ENCODE assay signal across 17 cellular contexts in the genomic region with DNA sequence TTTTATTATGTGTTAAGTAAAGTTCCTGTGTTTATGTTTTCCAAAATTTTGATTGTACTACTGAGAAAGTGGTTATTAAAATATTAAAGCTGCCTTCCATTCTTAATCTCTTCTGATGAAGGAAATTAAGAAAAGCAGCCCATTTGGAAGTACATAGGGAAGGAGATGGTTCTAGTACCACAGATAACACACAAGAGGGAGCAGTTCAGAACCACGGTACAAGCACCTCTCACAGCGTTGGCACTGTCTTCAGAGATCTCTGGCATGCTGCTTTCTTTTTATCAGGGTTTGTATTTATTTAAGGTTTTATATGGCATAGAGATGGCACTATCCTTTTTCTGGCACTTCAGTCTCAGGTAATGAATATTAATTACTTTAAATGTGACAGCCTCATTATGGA.
A peak's percentile ranks its signal among the peaks of the same experiment; 100 is the strongest.
DNase-seq lines count a peak whose midpoint lies in the region; FAIRE-seq and TF ChIP-seq lines count a peak whose summit lies in the region.
"Had no signal": no experiment of that assay in that cellular context is flagged by ENCODE, and none has a peak within 500 bp of the region (broad histone marks: within the 10 kb centered on the region; RNA-seq: fewer than 3 reads in every experiment).

No MANE protein-coding gene starts in this region.

- H3K4me1 Mint-ChIP-seq in activated naive CD4-positive, alpha-beta T cell treated with anti-CD3 and anti-CD28 coated beads, Interleukin-2, amount 10 ng/mL, durations not matched to agents 7 days and 5 days = peaks cover 14% of the 10 kb centered on the region

- no peaks in the 10 kb centered on the region for H3K9me3 ChIP-seq in prostate gland
- no peaks in the 10 kb centered on the region for H3K9me3 ChIP-seq in kidney (ENCODE audit: control insufficient read depth in 1 of 2, low read length in 2 of 2)
- H3K9me3 ChIP-seq: body of pancreas, thyroid gland had no signal

- no peak overlapping the region for H3K4me3 Mint-ChIP-seq in activated naive CD4-positive, alpha-beta T cell treated with anti-CD3 and anti-CD28 coated beads, Interleukin-2, amount 10 ng/mL, durations not matched to agents 7 days and 5 days
- H3K4me3 Mint-ChIP-seq: memory B cell had no signal

- H3K9me3 Mint-ChIP-seq in activated naive CD4-positive, alpha-beta T cell treated with anti-CD3 and anti-CD28 coated beads, Interleukin-2, amount 10 ng/mL, durations not matched to agents 7 days and 5 days = no peaks in the 10 kb centered on the region
- H3K9me3 Mint-ChIP-seq: memory B cell had no signal

- no peak for DNase-seq in activated naive CD4-positive, alpha-beta T cell treated with anti-CD3 and anti-CD28 coated beads, Interleukin-2, amount 10 ng/mL, durations not matched to agents 7 days and 5 days
- DNase-seq in activated naive CD4-positive, alpha-beta T cell treated with Interleukin-2 at 50 U/mL for 16 hours = no peak
- DNase-seq in NCI-H69 (lab: John Stamatoyannopoulos, UW) (peak; percentile 36), choroid plexus epithelial cell (ENCODE audit: low read depth) (peak; percentile 19), prostate gland (ENCODE audit: low spot score) (peak; percentile 6), NOMO-1 (lab: John Stamatoyannopoulos, UW; ENCODE audit: unreplicated experiment in 2 of 2) (no peak), kidney (no peak), hippocampal formation (lab: John Stamatoyannopoulos, UW) (no peak)
- DNase-seq: activated CD4-positive, CD25-positive, alpha-beta regulatory T cell; body of pancreas; effector CD4-positive, alpha-beta T cell; H7; NCI-H226; stimulated activated CD4-positive, alpha-beta T cell treated with anti-CD3 and anti-CD28 coated beads, Interleukin-4, amount 100 ng/mL, for 24 hours; thyroid gland had no signal

- H3K27ac ChIP-seq in prostate gland = no peak overlapping the region
- no peak overlapping the region for H3K27ac ChIP-seq in kidney (ENCODE audit: low read depth in 2 of 2, low read length in 2 of 2)
- H3K27ac ChIP-seq: body of pancreas, thyroid gland had no signal

- TF ChIP-seq CTCF in choroid plexus epithelial cell (conservative IDR thresholded peaks at IDR 0.05; ENCODE audit: low read depth, low read length) (peak; percentile 31), prostate gland (IDR thresholded peaks at IDR 0.05) (no peak), kidney (IDR thresholded peaks at IDR 0.05; ENCODE audit: borderline replicate concordance, extremely low read depth, insufficient read depth) (no peak)

- intact Hi-C loops in prostate gland (cut with DNase I) (no loop called here), kidney (cut with DNase I) (no loop called here)

- no peak for FAIRE-seq in kidney (lab: Jason Lieb, UNC)
- FAIRE-seq: D721Med had no signal

- peak overlapping the region; percentile 9 for H3K27ac Mint-ChIP-seq in activated naive CD4-positive, alpha-beta T cell treated with anti-CD3 and anti-CD28 coated beads, Interleukin-2, amount 10 ng/mL, durations not matched to agents 7 days and 5 days
- H3K27ac Mint-ChIP-seq: memory B cell had no signal

- H3K36me3 Mint-ChIP-seq in activated naive CD4-positive, alpha-beta T cell treated with anti-CD3 and anti-CD28 coated beads, Interleukin-2, amount 10 ng/mL, durations not matched to agents 7 days and 5 days = peaks cover 23% of the 10 kb centered on the region

- CTCF ChIA-PET in activated naive CD4-positive, alpha-beta T cell treated with anti-CD3 and anti-CD28 coated beads, Interleukin-2, amount 10 ng/mL, durations not matched to agents 7 days and 5 days (lab: Charles Lee) = no interaction called here

- no peaks in the 10 kb centered on the region for H3K36me3 ChIP-seq in prostate gland
- H3K36me3 ChIP-seq in kidney (ENCODE audit: control insufficient read depth in 1 of 2, insufficient read depth in 2 of 2, low read length in 2 of 2) = no peaks in the 10 kb centered on the region
- H3K36me3 ChIP-seq: thyroid gland had no signal

- H3K27me3 Mint-ChIP-seq in activated naive CD4-positive, alpha-beta T cell treated with anti-CD3 and anti-CD28 coated beads, Interleukin-2, amount 10 ng/mL, durations not matched to agents 7 days and 5 days = no peaks in the 10 kb centered on the region
- H3K27me3 Mint-ChIP-seq: memory B cell had no signal

- no peak overlapping the region for H3K9ac ChIP-seq in kidney (ENCODE audit: low read length in 2 of 2)

- no peak for TF ChIP-seq POLR2A in prostate gland (IDR thresholded peaks at IDR 0.05)

- H3K27me3 ChIP-seq in prostate gland (replicated peaks; ENCODE audit: insufficient read depth) = no peaks in the 10 kb centered on the region
- H3K27me3 ChIP-seq: body of pancreas, thyroid gland had no signal

- H3K4me1 ChIP-seq in prostate gland (replicated peaks) (no peaks in the 10 kb centered on the region), kidney (ENCODE audit: control insufficient read depth in 1 of 2, insufficient read depth in 1 of 2, low read depth in 1 of 2, low read length in 2 of 2) (no peaks in the 10 kb centered on the region)
- H3K4me1 ChIP-seq: body of pancreas had no signal

- no peak overlapping the region for H3K4me3 ChIP-seq in choroid plexus epithelial cell (ENCODE audit: low read depth, low read length)
- H3K4me3 ChIP-seq in prostate gland = no peak overlapping the region
- H3K4me3 ChIP-seq in kidney (ENCODE audit: low read length in 2 of 2) = no peak overlapping the region
- H3K4me3 ChIP-seq: body of pancreas, thyroid gland had no signal

- 25% methylated on average over 2 of the region's 2 CpGs for WGBS in prostate gland

Comparison
In these comparisons a context has a peak if more than half of its experiments do, and no peak if none do; other contexts are left out.
1. DNase-seq: peak in NCI-H69 (single experiment), choroid plexus epithelial cell (single experiment) and prostate gland (single experiment); none in activated naive CD4-positive, alpha-beta T cell treated with anti-CD3 and anti-CD28 coated beads, Interleukin-2, amount 10 ng/mL, durations not matched to agents 7 days and 5 days (single experiment), activated naive CD4-positive, alpha-beta T cell treated with Interleukin-2 at 50 U/mL for 16 hours (single experiment), NOMO-1 (0 of 2), kidney (single experiment) and hippocampal formation (0 of 2).